Comparison of ENCODE assay signal across 2 cellular contexts in genomic region chr22:38549106-38549884, GRCh38.
A peak's percentile ranks its signal among the peaks of the same experiment; 100 is the strongest.
TF ChIP-seq lines count a peak whose summit lies in the region.

No MANE protein-coding gene starts in this region.

TF ChIP-seq in GM12878, 131 proteins besides CTCF, POLR2A, EP300 and RAD21 (continued from another document and continues in another):
- TF ChIP-seq, protein P1, sequence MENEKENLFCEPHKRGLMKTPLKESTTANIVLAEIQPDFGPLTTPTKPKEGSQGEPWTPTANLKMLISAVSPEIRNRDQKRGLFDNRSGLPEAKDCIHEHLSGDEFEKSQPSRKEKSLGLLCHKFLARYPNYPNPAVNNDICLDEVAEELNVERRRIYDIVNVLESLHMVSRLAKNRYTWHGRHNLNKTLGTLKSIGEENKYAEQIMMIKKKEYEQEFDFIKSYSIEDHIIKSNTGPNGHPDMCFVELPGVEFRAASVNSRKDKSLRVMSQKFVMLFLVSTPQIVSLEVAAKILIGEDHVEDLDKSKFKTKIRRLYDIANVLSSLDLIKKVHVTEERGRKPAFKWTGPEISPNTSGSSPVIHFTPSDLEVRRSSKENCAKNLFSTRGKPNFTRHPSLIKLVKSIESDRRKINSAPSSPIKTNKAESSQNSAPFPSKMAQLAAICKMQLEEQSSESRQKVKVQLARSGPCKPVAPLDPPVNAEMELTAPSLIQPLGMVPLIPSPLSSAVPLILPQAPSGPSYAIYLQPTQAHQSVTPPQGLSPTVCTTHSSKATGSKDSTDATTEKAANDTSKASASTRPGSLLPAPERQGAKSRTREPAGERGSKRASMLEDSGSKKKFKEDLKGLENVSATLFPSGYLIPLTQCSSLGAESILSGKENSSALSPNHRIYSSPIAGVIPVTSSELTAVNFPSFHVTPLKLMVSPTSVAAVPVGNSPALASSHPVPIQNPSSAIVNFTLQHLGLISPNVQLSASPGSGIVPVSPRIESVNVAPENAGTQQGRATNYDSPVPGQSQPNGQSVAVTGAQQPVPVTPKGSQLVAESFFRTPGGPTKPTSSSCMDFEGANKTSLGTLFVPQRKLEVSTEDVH (IDR thresholded peaks at IDR 0.05; ENCODE audit: low read depth, partially characterized antibody): no peak
- TF ChIP-seq HSF1 (IDR thresholded peaks at IDR 0.05; ENCODE audit: low read depth, low read length) (no peak), SREBF2 (IDR thresholded peaks at IDR 0.05; ENCODE audit: low read length) (no peak), STAT3 (IDR thresholded peaks at IDR 0.05; ENCODE audit: low read depth, low read length) (no peak), SMAD5 (IDR thresholded peaks at IDR 0.05; ENCODE audit: low read depth) (no peak), ZBTB40 (IDR thresholded peaks at IDR 0.05; ENCODE audit: borderline replicate concordance) (no peak), PML (IDR thresholded peaks at IDR 0.05; ENCODE audit: low read length) (no peak), SUPT20H (IDR thresholded peaks at IDR 0.05; ENCODE audit: borderline replicate concordance, control insufficient read depth, low read depth, low read length) (no peak), NFXL1 (IDR thresholded peaks at IDR 0.05; ENCODE audit: borderline replicate concordance) (no peak), MXI1 (IDR thresholded peaks at IDR 0.05; ENCODE audit: low read depth, low read length) (no peak), RFX5 (IDR thresholded peaks at IDR 0.05; ENCODE audit: low read depth, low read length) (no peak), YY1 (IDR thresholded peaks at IDR 0.05; ENCODE audit: low read depth, low read length) (no peak), NBN (IDR thresholded peaks at IDR 0.05) (peak; percentile 39; the same call in 1 of the 2 replicates), HDAC6 (IDR thresholded peaks at IDR 0.05; ENCODE audit: unreplicated experiment) (no peak), SP1 (IDR thresholded peaks at IDR 0.05; ENCODE audit: low read depth, low read length) (no peak), EED (IDR thresholded peaks at IDR 0.05; ENCODE audit: low read depth) (no peak), USF1 (IDR thresholded peaks at IDR 0.05; ENCODE audit: borderline replicate concordance, extremely low read length, insufficient read depth, low read depth, low read length) (no peak), MEF2B (IDR thresholded peaks at IDR 0.05; ENCODE audit: partially characterized antibody, poor library complexity, severe bottlenecking) (peak; percentile 42)
- TF ChIP-seq, protein P2, sequence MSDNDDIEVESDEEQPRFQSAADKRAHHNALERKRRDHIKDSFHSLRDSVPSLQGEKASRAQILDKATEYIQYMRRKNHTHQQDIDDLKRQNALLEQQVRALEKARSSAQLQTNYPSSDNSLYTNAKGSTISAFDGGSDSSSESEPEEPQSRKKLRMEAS (IDR thresholded peaks at IDR 0.05; ENCODE audit: low read depth, low read length): no peak

TF ChIP-seq in GM23338, 12 proteins besides CTCF, POLR2A, EP300 and RAD21 (continued from another document):
- no peak for TF ChIP-seq ZNF462 (CRISPR knock-in tag; IDR thresholded peaks at IDR 0.05)
